15 cellular contexts compared by ENCODE assay signal in genomic region chr5:17526504-17526903, GRCh38. TPM values are rescaled to one million over a fixed set of nuclear protein-coding genes. Genes with fewer than 3 reads are reported as not detected.
DNase-seq lines count a peak whose midpoint lies in the region; ATAC-seq and TF ChIP-seq lines count a peak whose summit lies in the region.
"Not testable (repeated sequence)": the region's sequence is repeated elsewhere in the genome, so short reads cannot be mapped to it uniquely, and the experiment has no call there.
"Had no signal": no experiment of that assay in that cellular context is flagged by ENCODE, and none has a peak within 500 bp of the region (broad histone marks: within the 10 kb centered on the region; RNA-seq: fewer than 3 reads in every experiment).

No MANE protein-coding gene starts in this region.

- ATAC-seq in sciatic nerve: not testable (repeated sequence)

- not testable (repeated sequence) for H3K9me3 Mint-ChIP-seq in HFFc6; endothelial cell (ENCODE audit: unreplicated experiment); mesothelial cell of epicardium; type B pancreatic cell

- not testable (repeated sequence) for H3K4me3 ChIP-seq in WERI-Rb-1 (ENCODE audit: low read depth, low read length)

- peak; percentile 9 for DNase-seq in HFFc6
- peak; percentile 38 for DNase-seq in WERI-Rb-1
- DNase-seq in activated naive CD8-positive, alpha-beta T cell treated with anti-CD3 and anti-CD28 coated beads, Interleukin-2, amount 50 U/mL, for 16 hours (ENCODE audit: low read depth, low spot score): peak; percentile 8
- DNase-seq in endothelial cell (ENCODE audit: low spot score): peak; percentile 24
- DNase-seq in cardiac septum (ENCODE audit: low spot score): peak; percentile 86
- peak; percentile 46 to 57 for DNase-seq in mesothelial cell of epicardium (ENCODE audit: low spot score in 2 of 2, unreplicated experiment in 2 of 2)
- peak; percentile 82 for DNase-seq in sciatic nerve (ENCODE audit: low spot score)
- DNase-seq in type B pancreatic cell (ENCODE audit: extremely low spot score, unreplicated experiment): peak; percentile 90

- not testable (repeated sequence) for H3K4me3 Mint-ChIP-seq in HFFc6; endothelial cell (ENCODE audit: unreplicated experiment); mesothelial cell of epicardium; type B pancreatic cell

- not testable (repeated sequence) for H3K36me3 Mint-ChIP-seq in HFFc6 (ENCODE audit: low read depth); endothelial cell (ENCODE audit: low read depth, unreplicated experiment); mesothelial cell of epicardium; type B pancreatic cell

- H3K4me1 Mint-ChIP-seq in HFFc6 (ENCODE audit: low read depth); endothelial cell (ENCODE audit: unreplicated experiment); mesothelial cell of epicardium; type B pancreatic cell (ENCODE audit: unreplicated experiment): not testable (repeated sequence)

- not testable (repeated sequence) for H3K27ac Mint-ChIP-seq in HFFc6; endothelial cell (ENCODE audit: unreplicated experiment); mesothelial cell of epicardium; type B pancreatic cell

- intact Hi-C loops in cardiac septum (cut with DNase I); sciatic nerve (cut with DNase I): not testable (repeated sequence)

- not testable (repeated sequence) for H3K27me3 ChIP-seq in WERI-Rb-1 (ENCODE audit: insufficient read depth, low read depth, severe bottlenecking)

- not testable (repeated sequence) for TF ChIP-seq CTCF in HFFc6 (IDR thresholded peaks at IDR 0.05); WERI-Rb-1 (IDR thresholded peaks at IDR 0.05; ENCODE audit: low read depth, low read length); endothelial cell (IDR thresholded peaks at IDR 0.05; ENCODE audit: unreplicated experiment); mesothelial cell of epicardium (IDR thresholded peaks at IDR 0.05; ENCODE audit: unreplicated experiment); type B pancreatic cell (conservative IDR thresholded peaks at IDR 0.05)

- not testable (repeated sequence) for H3K9me3 ChIP-seq in WERI-Rb-1 (ENCODE audit: severe bottlenecking)

- H3K36me3 ChIP-seq in WERI-Rb-1: not testable (repeated sequence)

- H3K27ac ChIP-seq in WERI-Rb-1: not testable (repeated sequence)

- H3K27me3 Mint-ChIP-seq in HFFc6 (ENCODE audit: insufficient read depth); endothelial cell (ENCODE audit: unreplicated experiment); mesothelial cell of epicardium (ENCODE audit: low read depth); type B pancreatic cell: not testable (repeated sequence)

RNA-seq across cellular contexts. Expression of gene TAF11L5, which starts 1.5 kb away (rescaled TPM):
- total RNA-seq in HFFc6 (2021; fragmentation: NEBNext Ultra II Directional; extraction: Animal tissue kit (Norgen Biotek cat#: 25700)): not detected
- total RNA-seq in endothelial cell (ENCODE audit: unreplicated experiment): not detected
- not detected for total RNA-seq in cardiac septum
- total RNA-seq in mesothelial cell of epicardium: not detected in 3 replicates
- not detected for total RNA-seq in sciatic nerve
- total RNA-seq in type B pancreatic cell (ENCODE audit: low replicate concordance): not detected in 2 replicates
- total RNA-seq: cardiac muscle cell; CD4-positive, CD25-positive, alpha-beta regulatory T cell; esophagus squamous epithelium; H7; mammary epithelial cell; naive thymus-derived CD4-positive, alpha-beta T cell; posterior vena cava had no signal

RNA-seq across cellular contexts. Expression of gene TAF11L6, which starts 2.0 kb away (rescaled TPM):
- not detected for total RNA-seq in HFFc6 (2021; fragmentation: NEBNext Ultra II Directional; extraction: Animal tissue kit (Norgen Biotek cat#: 25700))
- total RNA-seq in endothelial cell (ENCODE audit: unreplicated experiment) (not detected), cardiac septum (not detected), mesothelial cell of epicardium (not detected in 3 replicates), sciatic nerve (not detected), type B pancreatic cell (ENCODE audit: low replicate concordance) (not detected in 2 replicates)
- total RNA-seq: cardiac muscle cell; CD4-positive, CD25-positive, alpha-beta regulatory T cell; esophagus squamous epithelium; H7; mammary epithelial cell; naive thymus-derived CD4-positive, alpha-beta T cell; posterior vena cava had no signal

RNA-seq across cellular contexts. Expression of gene TAF11L4, which starts 4.9 kb away (rescaled TPM):
- total RNA-seq in HFFc6 (2021; fragmentation: NEBNext Ultra II Directional; extraction: Animal tissue kit (Norgen Biotek cat#: 25700)): not detected
- not detected for total RNA-seq in endothelial cell (ENCODE audit: unreplicated experiment)
- total RNA-seq in cardiac septum: not detected
- total RNA-seq in mesothelial cell of epicardium: not detected in 3 replicates
- total RNA-seq in sciatic nerve: not detected
- not detected in 2 replicates for total RNA-seq in type B pancreatic cell (ENCODE audit: low replicate concordance)
- total RNA-seq: cardiac muscle cell; CD4-positive, CD25-positive, alpha-beta regulatory T cell; esophagus squamous epithelium; H7; mammary epithelial cell; naive thymus-derived CD4-positive, alpha-beta T cell; posterior vena cava had no signal

RNA-seq across cellular contexts. Expression of gene TAF11L3, which starts 8.3 kb away (rescaled TPM):
- total RNA-seq in HFFc6 (2021; fragmentation: NEBNext Ultra II Directional; extraction: Animal tissue kit (Norgen Biotek cat#: 25700)): not detected
- total RNA-seq in endothelial cell (ENCODE audit: unreplicated experiment): not detected
- not detected for total RNA-seq in cardiac septum
- not detected in 3 replicates for total RNA-seq in mesothelial cell of epicardium
- not detected for total RNA-seq in sciatic nerve
- not detected in 2 replicates for total RNA-seq in type B pancreatic cell (ENCODE audit: low replicate concordance)
- total RNA-seq: cardiac muscle cell; CD4-positive, CD25-positive, alpha-beta regulatory T cell; esophagus squamous epithelium; H7; mammary epithelial cell; naive thymus-derived CD4-positive, alpha-beta T cell; posterior vena cava had no signal

RNA-seq across cellular contexts. Expression of gene TAF11L2, which starts 28.5 kb away (rescaled TPM):
- total RNA-seq in HFFc6 (2021; fragmentation: NEBNext Ultra II Directional; extraction: Animal tissue kit (Norgen Biotek cat#: 25700)): not detected
- not detected for total RNA-seq in endothelial cell (ENCODE audit: unreplicated experiment)
- total RNA-seq in cardiac septum: not detected
- not detected in 3 replicates for total RNA-seq in mesothelial cell of epicardium
- total RNA-seq in sciatic nerve: not detected
- not detected in 2 replicates for total RNA-seq in type B pancreatic cell (ENCODE audit: low replicate concordance)
- total RNA-seq: cardiac muscle cell; CD4-positive, CD25-positive, alpha-beta regulatory T cell; esophagus squamous epithelium; H7; mammary epithelial cell; naive thymus-derived CD4-positive, alpha-beta T cell; posterior vena cava had no signal

Comparison
In these comparisons a context has a peak if more than half of its experiments do, and no peak if none do; other contexts are left out.
1. DNase-seq: peak in every context shown above with its lines; median percentile 90 in type B pancreatic cell; 86 in cardiac septum; 82 in sciatic nerve; 52 in mesothelial cell of epicardium; 38 in WERI-Rb-1; 24 in endothelial cell; 9 in HFFc6; 8 in activated naive CD8-positive, alpha-beta T cell treated with anti-CD3 and anti-CD28 coated beads, Interleukin-2, amount 50 U/mL, for 16 hours.